ENCODE assay signal across 8 cellular contexts in genomic region chr9:35657327-35658143, GRCh38. TPM values are rescaled to one million over a fixed set of nuclear protein-coding genes. Genes with fewer than 3 reads are reported as not detected.
DNase-seq lines count a peak whose midpoint lies in the region; ATAC-seq and TF ChIP-seq lines count a peak whose summit lies in the region.

RMRP (minus strand) TSS chr9:35658019.

- H3K4me3 ChIP-seq in astrocyte of the cerebellum (ENCODE audit: low read depth, low read length): peak within 1 kb of the TSS; percentile 76
- peak within 1 kb of the TSS; percentile 91 for H3K4me3 ChIP-seq in rectal smooth muscle tissue (ENCODE audit: low read length)
- H3K4me3 ChIP-seq in aorta (ENCODE audit: low read length in 2 of 2): peak within 1 kb of the TSS; percentile 80 to 90

- peak within 1 kb of the TSS; percentile 95 for H3K9ac ChIP-seq in rectal smooth muscle tissue (ENCODE audit: low read length)

- in situ Hi-C loops in astrocyte of the cerebellum (cut with HindIII; ENCODE audit: low sequenced_read_pairs): no loop called here

- H3K4me1 ChIP-seq in rectal smooth muscle tissue (ENCODE audit: control insufficient read depth, insufficient read depth, low read length) (peaks cover 32% of the 10 kb centered on the region), aorta (ENCODE audit: control insufficient read depth in 1 of 2, insufficient read depth in 2 of 2, low read length in 2 of 2) (no peaks in the 10 kb centered on the region)

- peak; percentile 13 for TF ChIP-seq CTCF in astrocyte of the cerebellum (IDR thresholded peaks at IDR 0.05; ENCODE audit: low read depth, low read length, missing control alignments)

- peak within 1 kb of the TSS; percentile 99 for H3K27ac ChIP-seq in rectal smooth muscle tissue (ENCODE audit: low read depth, low read length)
- H3K27ac ChIP-seq in aorta (ENCODE audit: low read depth in 1 of 2, low read length in 2 of 2): peak within 1 kb of the TSS; percentile 77 to 86

- no peaks in the 10 kb centered on the region for H3K9me3 ChIP-seq in aorta (ENCODE audit: control insufficient read depth, low read length)

- H3K36me3 ChIP-seq in rectal smooth muscle tissue (ENCODE audit: control insufficient read depth, insufficient read depth, low read length): no peaks in the 10 kb centered on the region
- no peaks in the 10 kb centered on the region for H3K36me3 ChIP-seq in aorta (ENCODE audit: control insufficient read depth in 1 of 2, insufficient read depth in 2 of 2, low read length in 1 of 2)

- peak; percentile 99 for DNase-seq in NCI-H2029 (lab: John Stamatoyannopoulos, UW)
- DNase-seq in T-helper 9 cell: peak; percentile 75
- peak; percentile 99 for DNase-seq in astrocyte of the cerebellum (ENCODE audit: low read depth)
- peak; percentile 97 for DNase-seq in hepatic stellate cell (ENCODE audit: low spot score)
- DNase-seq in aorta: peak; percentile 98 to 99

- WGBS in aorta, 2 donors: 0 to 1% methylated on average over 52 of the region's 52 CpGs

- ATAC-seq in GM18499 (IDR thresholded peaks at IDR 0.05; ENCODE audit: insufficient read depth, unreplicated experiment) (peak; percentile 85), HG02973 (IDR thresholded peaks at IDR 0.05; ENCODE audit: unreplicated experiment) (peak; percentile 79), aorta (ENCODE audit: low FRiP score) (peak; percentile 97)

- intact Hi-C loops in aorta (cut with DNase I): loop anchor here (2.0 to 10.0 kb wide), 2 partner anchors 73 to 227 kb away; no protein-coding TSS in a partner anchor

- no peaks in the 10 kb centered on the region for H3K27me3 ChIP-seq in rectal smooth muscle tissue (ENCODE audit: control insufficient read depth, insufficient read depth, low read length)
- H3K27me3 ChIP-seq in aorta (ENCODE audit: control insufficient read depth in 1 of 2, insufficient read depth in 2 of 2, low read length in 1 of 2): no peaks in the 10 kb centered on the region

RNA-seq across cellular contexts. Expression of gene RMRP, which starts in this region (rescaled TPM):
- total RNA-seq in aorta: over 10,000 TPM; 14,949 to 16,694 TPM
- polyA plus RNA-seq in aorta: not detected

Comparison
In these comparisons a context has a peak if more than half of its experiments do, and no peak if none do; other contexts are left out.
1. Peak in every context shown above with its lines: DNase-seq, ATAC-seq, H3K4me3 ChIP-seq and H3K27ac ChIP-seq.